ENCODE assay signal across 23 cellular contexts in genomic region chr1:64543831-64544230, GRCh38.
DNase-seq lines count a peak whose midpoint lies in the region; ATAC-seq and TF ChIP-seq lines count a peak whose summit lies in the region.
"Had no signal": no experiment of that assay in that cellular context is flagged by ENCODE, and none has a peak within 500 bp of the region (broad histone marks: within the 10 kb centered on the region; RNA-seq: fewer than 3 reads in every experiment).

No MANE protein-coding gene starts in this region.

- H3K27me3 ChIP-seq in mammary epithelial cell (ENCODE audit: insufficient read depth, low read length) (no peaks in the 10 kb centered on the region), gastroesophageal sphincter (no peaks in the 10 kb centered on the region), thymus (ENCODE audit: control insufficient read depth, insufficient read depth) (no peaks in the 10 kb centered on the region)
- H3K27me3 ChIP-seq: BE2C, heart left ventricle had no signal

- intact Hi-C loops in MCF 10A (cut with micrococcal nuclease) (no loop called here), mammary epithelial cell (cut with micrococcal nuclease) (no loop called here)

- no peaks in the 10 kb centered on the region for H3K36me3 ChIP-seq in mammary epithelial cell (ENCODE audit: insufficient read depth, low read length)
- H3K36me3 ChIP-seq in gastroesophageal sphincter: no peaks in the 10 kb centered on the region
- H3K36me3 ChIP-seq in thymus (ENCODE audit: control insufficient read depth, insufficient read depth): no peaks in the 10 kb centered on the region
- H3K36me3 ChIP-seq: BE2C, heart left ventricle, lower lobe of right lung had no signal

- no peak overlapping the region for H2AFZ ChIP-seq in mammary epithelial cell (ENCODE audit: low read depth, low read length)

- H3K27ac ChIP-seq in mammary epithelial cell (ENCODE audit: insufficient read depth, low read depth, low read length) (no peak overlapping the region), gastroesophageal sphincter (peak overlapping the region in 1 of 4 donors; percentile 20), thymus (ENCODE audit: low read depth) (peak overlapping the region; percentile 40)
- H3K27ac ChIP-seq: HL-60, lower lobe of right lung had no signal

- TF ChIP-seq POLR2A in gastroesophageal sphincter (IDR thresholded peaks at IDR 0.05): no peak

- in situ Hi-C loops in mammary epithelial cell (cut with MboI; ENCODE audit: low sequenced_read_pairs in 2 of 2): no loop called here

- no peaks in the 10 kb centered on the region for H4K20me1 ChIP-seq in mammary epithelial cell (ENCODE audit: insufficient read depth, low read length)

- no peaks in the 10 kb centered on the region for H3K9me3 Mint-ChIP-seq in MCF 10A (ENCODE audit: unreplicated experiment)
- H3K9me3 Mint-ChIP-seq in stimulated activated memory B cell treated with anti-CD40 and anti-IgM and Interleukin-4, amounts not matched to agents 10 μg/mL and 1 μg/mL and 100 μg/mL, for 72 hours: no peaks in the 10 kb centered on the region
- H3K9me3 Mint-ChIP-seq: activated naive CD4-positive, alpha-beta T cell treated with anti-CD3 and anti-CD28 coated beads, Interleukin-2, amount 10 ng/mL, durations not matched to agents 7 days and 5 days; endodermal cell had no signal

- no peak overlapping the region for H3K4me3 Mint-ChIP-seq in MCF 10A (ENCODE audit: unreplicated experiment)
- H3K4me3 Mint-ChIP-seq in stimulated activated memory B cell treated with anti-CD40 and anti-IgM and Interleukin-4, amounts not matched to agents 10 μg/mL and 1 μg/mL and 100 μg/mL, for 72 hours: no peak overlapping the region
- H3K4me3 Mint-ChIP-seq: activated naive CD4-positive, alpha-beta T cell treated with anti-CD3 and anti-CD28 coated beads, Interleukin-2, amount 10 ng/mL, durations not matched to agents 7 days and 5 days; endodermal cell had no signal

- H3K27me3 Mint-ChIP-seq in MCF 10A (ENCODE audit: insufficient read depth, unreplicated experiment): no peaks in the 10 kb centered on the region
- H3K27me3 Mint-ChIP-seq in stimulated activated memory B cell treated with anti-CD40 and anti-IgM and Interleukin-4, amounts not matched to agents 10 μg/mL and 1 μg/mL and 100 μg/mL, for 72 hours: peaks cover 7% of the 10 kb centered on the region

- TF ChIP-seq CTCF in MCF 10A (IDR thresholded peaks at IDR 0.05; ENCODE audit: unreplicated experiment): no peak
- no peak for TF ChIP-seq CTCF in mammary epithelial cell (conservative IDR thresholded peaks at IDR 0.05 in 1 of 2, IDR thresholded peaks at IDR 0.05 in 1 of 2; ENCODE audit: extremely low read depth in 1 of 2, insufficient read depth in 1 of 2, low read depth in 1 of 2, low read length in 2 of 2)
- TF ChIP-seq CTCF in gastroesophageal sphincter (IDR thresholded peaks at IDR 0.05): no peak

- CTCF ChIA-PET in MCF 10A (lab: Yijun Ruan, JAX) (no interaction called here), mammary epithelial cell (lab: Charles Lee; ENCODE audit: low non-redundant PET) (no interaction called here)

- no peak overlapping the region for H3K27ac Mint-ChIP-seq in MCF 10A (ENCODE audit: low read depth, unreplicated experiment)
- no peak overlapping the region for H3K27ac Mint-ChIP-seq in stimulated activated memory B cell treated with anti-CD40 and anti-IgM and Interleukin-4, amounts not matched to agents 10 μg/mL and 1 μg/mL and 100 μg/mL, for 72 hours
- H3K27ac Mint-ChIP-seq: activated naive CD4-positive, alpha-beta T cell treated with anti-CD3 and anti-CD28 coated beads, Interleukin-2, amount 10 ng/mL, durations not matched to agents 7 days and 5 days; endodermal cell had no signal

- ATAC-seq in gastroesophageal sphincter (peak; percentile 42), HG02938 (IDR thresholded peaks at IDR 0.05; ENCODE audit: unreplicated experiment) (no peak)
- ATAC-seq in stimulated activated memory B cell treated with anti-CD40 and anti-IgM and Interleukin-4, amounts not matched to agents 10 μg/mL and 1 μg/mL and 100 μg/mL, for 72 hours: no peak
- ATAC-seq: heart left ventricle, K562, lower lobe of right lung had no signal

- TF ChIP-seq EP300 in gastroesophageal sphincter (IDR thresholded peaks at IDR 0.05): no peak

- H3K9me3 ChIP-seq in mammary epithelial cell (replicated peaks; ENCODE audit: insufficient read depth, low read length) (no peaks in the 10 kb centered on the region), gastroesophageal sphincter (no peaks in the 10 kb centered on the region), thymus (ENCODE audit: control insufficient read depth) (no peaks in the 10 kb centered on the region)
- H3K9me3 ChIP-seq: BE2C, Caco-2, heart left ventricle, lower lobe of right lung had no signal

- H3K9ac ChIP-seq in mammary epithelial cell (ENCODE audit: insufficient read depth, low read length): no peak overlapping the region

- DNase-seq in MCF 10A (ENCODE audit: unreplicated experiment) (peak; percentile 23), mammary epithelial cell (no peak), T1000 (lab: John Stamatoyannopoulos, UW) (peak; percentile 5), ecto neural progenitor cell (ENCODE audit: low spot score) (no peak)
- DNase-seq: 8988T; activated CD4-positive, CD25-positive, alpha-beta regulatory T cell; activated naive CD4-positive, alpha-beta T cell treated with anti-CD3 and anti-CD28 coated beads, Interleukin-2, amount 10 ng/mL, durations not matched to agents 7 days and 5 days; activated T-cell treated with anti-CD3 and anti-CD28 coated beads, Interleukin-2, amount 50 U/mL, for 48 hours; BE2C; Caco-2; endodermal cell; lower lobe of right lung; NCI-H1048; NCI-H2029; NCI-H226; SIG-M5 had no signal

- dilution Hi-C loops in mammary epithelial cell (cut with HindIII; ENCODE audit: low sequenced_read_pairs): no loop called here

- H3K79me2 ChIP-seq in mammary epithelial cell (ENCODE audit: insufficient read depth, low read length): no peaks in the 10 kb centered on the region

- H3K4me1 Mint-ChIP-seq in MCF 10A (ENCODE audit: insufficient read depth, unreplicated experiment): peaks cover 11% of the 10 kb centered on the region
- H3K4me1 Mint-ChIP-seq in stimulated activated memory B cell treated with anti-CD40 and anti-IgM and Interleukin-4, amounts not matched to agents 10 μg/mL and 1 μg/mL and 100 μg/mL, for 72 hours: no peaks in the 10 kb centered on the region

- H3K4me3 ChIP-seq in mammary epithelial cell (replicated peaks in 1 of 3; ENCODE audit: insufficient read depth in 1 of 3, low read depth in 2 of 3, low read length in 3 of 3) (no peak overlapping the region), gastroesophageal sphincter (no peak overlapping the region), thymus (ENCODE audit: low read length) (no peak overlapping the region)
- H3K4me3 ChIP-seq: heart left ventricle, K562, lower lobe of right lung had no signal

- H3K4me1 ChIP-seq in mammary epithelial cell (ENCODE audit: insufficient read depth, low read length) (no peaks in the 10 kb centered on the region), gastroesophageal sphincter (peaks cover 5 to 55% (median 12%) of the 10 kb centered on the region in 3 donors), thymus (ENCODE audit: control insufficient read depth, insufficient read depth, low read length) (peaks cover 10% of the 10 kb centered on the region)
- H3K4me1 ChIP-seq: Caco-2 had no signal

- no TSS peak for BruUV-seq in MCF 10A (replicated peaks; lab: Mats Ljungman, UMichigan)
- no TSS peak for BruUV-seq in mammary epithelial cell (replicated peaks; lab: Mats Ljungman, UMichigan)

- no peak overlapping the region for H3K4me2 ChIP-seq in mammary epithelial cell (ENCODE audit: insufficient read depth, low read depth, low read length)

- WGBS in mammary epithelial cell (ENCODE audit: low coverage, missing lambda C conversion rate): 95% methylated on average over 3 of the region's 4 CpGs
- WGBS in gastroesophageal sphincter (ENCODE audit: low coverage in 1 of 2), 2 donors: 65% methylated on average over 4 of the region's 4 CpGs; no CpG with 5 or more reads in 1 of the 2 donors
- 92% methylated on average over 4 of the region's 4 CpGs for WGBS in thymus

- POLR2A ChIA-PET in MCF 10A (lab: Yijun Ruan, JAX): no interaction called here

- H3K36me3 Mint-ChIP-seq in MCF 10A (ENCODE audit: insufficient read depth, unreplicated experiment): no peaks in the 10 kb centered on the region
- no peaks in the 10 kb centered on the region for H3K36me3 Mint-ChIP-seq in stimulated activated memory B cell treated with anti-CD40 and anti-IgM and Interleukin-4, amounts not matched to agents 10 μg/mL and 1 μg/mL and 100 μg/mL, for 72 hours

Comparison
In these comparisons a context has a peak if more than half of its experiments do, and no peak if none do; other contexts are left out.
1. DNase-seq: peak in MCF 10A (single experiment) and T1000 (single experiment); none in mammary epithelial cell (single experiment) and ecto neural progenitor cell (single experiment).